11 cellular contexts compared by ENCODE assay signal in the genomic region with DNA sequence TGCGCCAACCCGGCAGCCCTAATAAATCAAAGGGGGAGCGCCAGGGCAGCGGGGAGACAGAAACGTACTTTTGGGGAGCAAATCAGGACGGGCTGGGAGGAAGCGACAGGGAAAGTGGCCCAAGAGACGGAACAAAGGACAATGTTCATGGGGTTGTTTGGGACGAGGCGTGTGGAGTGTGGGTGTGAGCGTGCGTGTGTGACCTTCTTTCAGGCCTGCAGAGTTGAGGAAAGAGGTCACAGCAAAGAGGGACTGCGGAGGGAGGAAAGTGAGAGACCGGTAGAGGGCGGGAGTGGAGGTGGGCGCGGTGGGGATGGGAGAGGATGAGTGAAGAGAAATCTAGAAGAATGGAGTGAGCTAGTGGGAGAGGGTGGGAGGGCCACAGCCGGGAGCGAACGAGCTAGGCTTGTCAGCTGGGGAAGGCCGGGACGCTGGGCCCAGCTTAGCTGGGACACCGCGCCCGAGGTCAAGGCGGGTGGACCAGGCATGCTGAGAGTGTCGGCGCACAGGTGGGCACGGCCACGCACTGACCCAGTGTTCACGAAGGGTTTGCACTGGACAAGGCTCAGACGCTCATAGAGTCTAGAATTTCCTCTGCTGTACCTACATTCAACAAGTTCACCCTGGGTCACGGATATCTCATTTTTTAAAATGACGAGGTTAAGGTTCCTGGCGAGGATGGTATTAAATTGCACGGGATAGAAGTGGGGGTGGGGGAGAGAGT. TPM values are rescaled to one million over a fixed set of nuclear protein-coding genes. Genes with fewer than 3 reads are reported as not detected.
A peak's percentile ranks its signal among the peaks of the same experiment; 100 is the strongest.
DNase-seq lines count a peak whose midpoint lies in the region; ATAC-seq and TF ChIP-seq lines count a peak whose summit lies in the region.
"Had no signal": no experiment of that assay in that cellular context is flagged by ENCODE, and none has a peak within 500 bp of the region (broad histone marks: within the 10 kb centered on the region; RNA-seq: fewer than 3 reads in every experiment).

No MANE protein-coding gene starts in this region.

- 0 out of 2 replicates have a peak overlapping the region, but pooled peaks have one; percentile 29 for H2BK120ac ChIP-seq in IMR-90 (ENCODE audit: low read depth, low read length)
- no peak overlapping the region for H2BK120ac ChIP-seq in trophoblast cell (ENCODE audit: insufficient read depth, low read length, poor library complexity)

- H3K18ac ChIP-seq in IMR-90 (ENCODE audit: low read depth, low read length) (no peak overlapping the region), trophoblast cell (ENCODE audit: low read length) (no peak overlapping the region)

- TF ChIP-seq CTCF in IMR-90 (conservative IDR thresholded peaks at IDR 0.05; ENCODE audit: low read depth, low read length): no peak
- peak; percentile 41 for TF ChIP-seq CTCF in fibroblast of villous mesenchyme (IDR thresholded peaks at IDR 0.05; ENCODE audit: insufficient read depth, low read depth, low read length)

- H3K9me3 Mint-ChIP-seq in CD8-positive, alpha-beta memory T cell: peaks cover 0 to 26% (median 19%) of the 10 kb centered on the region in 5 donors

- no peak overlapping the region for H3K4me2 ChIP-seq in BLaER1
- H3K4me2 ChIP-seq in IMR-90 (ENCODE audit: low read depth, low read length): peak overlapping the region; percentile 84
- peak overlapping the region; percentile 73 for H3K4me2 ChIP-seq in trophoblast cell (ENCODE audit: low read length)

- dilution Hi-C loops in IMR-90 (cut with HindIII; ENCODE audit: low sequenced_read_pairs, unreplicated experiment): no loop called here

- H3K4me1 Mint-ChIP-seq in CD8-positive, alpha-beta memory T cell: peaks cover 0 to 6% (median 4%) of the 10 kb centered on the region in 3 donors

- no peak overlapping the region for H4K5ac ChIP-seq in IMR-90 (ENCODE audit: low read depth, low read length)

- no TSS peak for BruUV-seq in IMR-90 (replicated peaks; lab: Mats Ljungman, UMichigan)

- no peak overlapping the region for H3K4me3 Mint-ChIP-seq in CD8-positive, alpha-beta memory T cell

- no peak overlapping the region for H3K27ac ChIP-seq in BLaER1
- 0 out of 2 replicates have a peak overlapping the region, but pooled peaks have one; percentile 12 for H3K27ac ChIP-seq in IMR-90 (ENCODE audit: insufficient read depth, low read length)
- H3K27ac ChIP-seq in trophoblast cell (ENCODE audit: low read depth, low read length): no peak overlapping the region
- no peak overlapping the region for H3K27ac ChIP-seq in CD8-positive, alpha-beta memory T cell (ENCODE audit: low read depth, low read length)

- no peak overlapping the region for H2BK5ac ChIP-seq in IMR-90 (ENCODE audit: low read depth, low read length, poor library complexity, severe bottlenecking)
- no peak overlapping the region for H2BK5ac ChIP-seq in trophoblast cell (ENCODE audit: low read depth, low read length, poor library complexity)

- H2BK12ac ChIP-seq in trophoblast cell (ENCODE audit: low read length): no peak overlapping the region

- H3K4ac ChIP-seq in IMR-90 (ENCODE audit: low read depth, low read length): no peak overlapping the region; the same call in 1 of the 2 replicates
- no peak overlapping the region for H3K4ac ChIP-seq in trophoblast cell (ENCODE audit: low read depth, low read length)

- no peak overlapping the region for H2BK20ac ChIP-seq in IMR-90 (ENCODE audit: low read depth, low read length)

- CTCF ChIA-PET in IMR-90 (lab: Yijun Ruan, JAX): no interaction called here
- CTCF ChIA-PET in CD8-positive, alpha-beta memory T cell (lab: Charles Lee): no interaction called here

- no peak overlapping the region for H3K14ac ChIP-seq in IMR-90 (replicated peaks; ENCODE audit: low read depth, low read length)
- H3K14ac ChIP-seq in trophoblast cell (ENCODE audit: low read length): no peak overlapping the region

- H3K4me1 ChIP-seq in BLaER1 (no peaks in the 10 kb centered on the region), IMR-90 (ENCODE audit: control insufficient read depth, insufficient read depth, low read length) (peaks cover 2% of the 10 kb centered on the region; the same call in 1 of the 2 replicates), trophoblast cell (ENCODE audit: control insufficient read depth in 1 of 2, insufficient read depth in 2 of 2, low read length in 2 of 2) (peaks cover 13 to 16% of the 10 kb centered on the region in 2 experiments)
- no peaks in the 10 kb centered on the region for H3K4me1 ChIP-seq in CD8-positive, alpha-beta memory T cell (ENCODE audit: insufficient read depth, low read length)

- peaks cover 78 to 83% of the 10 kb centered on the region in 2 donors for H3K27me3 Mint-ChIP-seq in CD8-positive, alpha-beta memory T cell

- H4K12ac ChIP-seq in trophoblast cell (ENCODE audit: low read depth, low read length): no peak overlapping the region

- intact Hi-C loops in IMR-90 (cut with micrococcal nuclease): loop anchor here (2.0 to 10.0 kb wide), 2 partner anchors 217 to 727 kb away; no protein-coding TSS in a partner anchor

- TF ChIP-seq POLR2A in IMR-90 (IDR thresholded peaks at IDR 0.05; ENCODE audit: low read depth, low read length): no peak

- H3K56ac ChIP-seq in IMR-90 (ENCODE audit: extremely low read depth, insufficient read depth, low read length): no peak overlapping the region

- H4K8ac ChIP-seq in IMR-90 (ENCODE audit: low read depth in 2 of 2, low read length in 2 of 2) (no peak overlapping the region), trophoblast cell (ENCODE audit: low read depth, low read length) (no peak overlapping the region)

- H3K9me1 ChIP-seq in IMR-90 (ENCODE audit: insufficient read depth, low read length): no peaks in the 10 kb centered on the region

- in situ Hi-C loops in IMR-90 (cut with MboI; ENCODE audit: low sequenced_read_pairs): loop anchor here (5.0 to 25.0 kb wide), 3 partner anchors 320 to 1400 kb away; no protein-coding TSS in a partner anchor

- no peak for DNase-seq in IMR-90
- DNase-seq in fibroblast of villous mesenchyme (ENCODE audit: low read depth): peak; percentile 64
- no peak for DNase-seq in trophoblast cell
- no peak for DNase-seq in cortex of kidney (lab: John Stamatoyannopoulos, UW)
- no peak for DNase-seq in NCI-H128 (lab: John Stamatoyannopoulos, UW; ENCODE audit: unreplicated experiment)
- DNase-seq in CD8-positive, alpha-beta memory T cell: no peak
- DNase-seq: effector CD8-positive, alpha-beta T cell; naive B cell; NCI-H187 had no signal

- H3K79me2 ChIP-seq in trophoblast cell (ENCODE audit: control insufficient read depth, insufficient read depth, low read length, poor library complexity): no peaks in the 10 kb centered on the region

- no peak overlapping the region for H2BK15ac ChIP-seq in IMR-90 (ENCODE audit: low read depth, low read length)

- WGBS in IMR-90 (ENCODE audit: extremely low coverage in 2 of 2, insufficient read length in 1 of 2), 2 experiments: 11% methylated on average over 14 of the region's 36 CpGs; no CpG with 5 or more reads in 1 of the 2 experiments
- no CpG with 5 or more reads among the region's 36 CpGs for WGBS in trophoblast cell (ENCODE audit: extremely low coverage, insufficient coverage, insufficient read length)

- peaks cover 13% of the 10 kb centered on the region; the same call in 1 of the 2 replicates for H4K20me1 ChIP-seq in BLaER1
- 0 out of 2 replicates have a peak, but pooled peaks cover 5% of the 10 kb centered on the region for H4K20me1 ChIP-seq in IMR-90 (ENCODE audit: insufficient read depth, low read length)

- peak; percentile 13 for ATAC-seq in IMR-90 (ENCODE audit: low read depth)
- ATAC-seq in HG03097 (IDR thresholded peaks at IDR 0.05; ENCODE audit: low FRiP score, unreplicated experiment): no peak

- H3K9me3 ChIP-seq in BLaER1 (peaks cover 87% of the 10 kb centered on the region), IMR-90 (ENCODE audit: control insufficient read depth, insufficient read depth, low read length) (peaks cover 7% of the 10 kb centered on the region), trophoblast cell (ENCODE audit: insufficient read depth, low read depth, low read length) (peaks cover 5% of the 10 kb centered on the region)
- H3K9me3 ChIP-seq in CD8-positive, alpha-beta memory T cell (ENCODE audit: low read length): no peaks in the 10 kb centered on the region

- H3K36me3 ChIP-seq in BLaER1: no peaks in the 10 kb centered on the region
- H3K36me3 ChIP-seq in IMR-90 (ENCODE audit: control insufficient read depth, insufficient read depth, low read length): no peaks in the 10 kb centered on the region
- H3K36me3 ChIP-seq in trophoblast cell (ENCODE audit: control insufficient read depth in 1 of 2, insufficient read depth in 2 of 2, low read length in 2 of 2): no peaks in the 10 kb centered on the region
- no peaks in the 10 kb centered on the region for H3K36me3 ChIP-seq in CD8-positive, alpha-beta memory T cell (ENCODE audit: insufficient read depth, low read length)

- peak overlapping the region; percentile 23; the same call in 1 of the 2 replicates for H3K23ac ChIP-seq in IMR-90 (ENCODE audit: low read depth, low read length)
- H3K23ac ChIP-seq in trophoblast cell (ENCODE audit: low read length): no peak overlapping the region

- H2AK9ac ChIP-seq in IMR-90 (replicated peaks; ENCODE audit: low read depth, low read length, poor library complexity): no peak overlapping the region

- no peak for TF ChIP-seq RAD21 in IMR-90 (IDR thresholded peaks at IDR 0.05; ENCODE audit: low read length)

- H3K9ac ChIP-seq in BLaER1 (no peak overlapping the region), IMR-90 (ENCODE audit: low read depth, low read length) (0 out of 2 replicates have a peak overlapping the region, but pooled peaks have one; percentile 8), trophoblast cell (ENCODE audit: low read length) (no peak overlapping the region)

- H2AK5ac ChIP-seq in IMR-90 (ENCODE audit: low read depth, low read length) (no peak overlapping the region), trophoblast cell (ENCODE audit: low read length) (no peak overlapping the region)

- peak overlapping the region in 1 of 8 donors; percentile 51 for H3K27ac Mint-ChIP-seq in CD8-positive, alpha-beta memory T cell

- H4K91ac ChIP-seq in IMR-90 (ENCODE audit: insufficient read depth, low read depth, low read length) (no peak overlapping the region), trophoblast cell (ENCODE audit: low read depth, low read length) (no peak overlapping the region)

- peak overlapping the region; percentile 22; the same call in 1 of the 2 replicates for H3K4me3 ChIP-seq in BLaER1
- peak overlapping the region; percentile 46 for H3K4me3 ChIP-seq in IMR-90 (ENCODE audit: insufficient read depth, low read depth, low read length)
- peak overlapping the region; percentile 78 for H3K4me3 ChIP-seq in fibroblast of villous mesenchyme (ENCODE audit: low read depth, low read length)
- H3K4me3 ChIP-seq in trophoblast cell (ENCODE audit: low read depth, low read length): no peak overlapping the region
- no peak overlapping the region for H3K4me3 ChIP-seq in CD8-positive, alpha-beta memory T cell (ENCODE audit: low read length)

- POLR2A ChIA-PET in IMR-90 (lab: Charles Lee; ENCODE audit: unreplicated experiment): no interaction called here
- POLR2A ChIA-PET in CD8-positive, alpha-beta memory T cell (lab: Charles Lee): no interaction called here

- H3K79me1 ChIP-seq in IMR-90 (ENCODE audit: low read depth in 1 of 2, low read length in 2 of 2) (no peaks in the 10 kb centered on the region), trophoblast cell (ENCODE audit: low read length) (no peaks in the 10 kb centered on the region)

- H2AFZ ChIP-seq in IMR-90 (replicated peaks; ENCODE audit: low read length, poor library complexity) (peak overlapping the region; percentile 87), trophoblast cell (ENCODE audit: insufficient read depth, low read length, poor library complexity) (peak overlapping the region; percentile 47)

- H3K27me3 ChIP-seq in BLaER1 (peaks cover 100% of the 10 kb centered on the region), IMR-90 (ENCODE audit: control insufficient read depth, insufficient read depth, low read length) (peaks cover 86% of the 10 kb centered on the region), trophoblast cell (ENCODE audit: insufficient read depth, low read length) (peaks cover 77% of the 10 kb centered on the region)
- peaks cover 53% of the 10 kb centered on the region for H3K27me3 ChIP-seq in CD8-positive, alpha-beta memory T cell (ENCODE audit: insufficient read depth, low read length, poor library complexity, severe bottlenecking)

- H3K36me3 Mint-ChIP-seq in CD8-positive, alpha-beta memory T cell: no peaks in the 10 kb centered on the region

RNA-seq across cellular contexts. Expression of a gene that starts 14.7 kb away (rescaled TPM):
- 3.0 and 3.6 TPM in 2 replicates for total RNA-seq in IMR-90 (2012; rRNA removed)
- polyA plus RNA-seq in IMR-90 (2012; rRNA removed): 6.3 and 7.0 TPM in 2 replicates
- 4.4 and 4.5 TPM in 2 replicates for polyA plus RNA-seq in IMR-90 (2012; cell fraction: cytosol; rRNA removed)
- 8.4 and 11.1 TPM in 2 replicates for polyA plus RNA-seq in IMR-90 (2012; cell fraction: nucleus; rRNA removed; ENCODE audit: low replicate concordance)
- 7.8 and 25.4 TPM in 2 replicates for total RNA-seq in fibroblast of villous mesenchyme
- 3.1 and 3.4 TPM in 2 replicates for polyA plus RNA-seq in trophoblast cell (2013)
- total RNA-seq in CD8-positive, alpha-beta memory T cell: not detected
- polyA plus RNA-seq in CD8-positive, alpha-beta memory T cell: not detected

Comparison
In these comparisons a context has a peak if more than half of its experiments do, and no peak if none do; other contexts are left out.
1. H3K4me3 ChIP-seq: peak in BLaER1 (single experiment), IMR-90 (single experiment) and fibroblast of villous mesenchyme (single experiment); none in trophoblast cell (single experiment) and CD8-positive, alpha-beta memory T cell (single experiment).